In the genomic region with DNA sequence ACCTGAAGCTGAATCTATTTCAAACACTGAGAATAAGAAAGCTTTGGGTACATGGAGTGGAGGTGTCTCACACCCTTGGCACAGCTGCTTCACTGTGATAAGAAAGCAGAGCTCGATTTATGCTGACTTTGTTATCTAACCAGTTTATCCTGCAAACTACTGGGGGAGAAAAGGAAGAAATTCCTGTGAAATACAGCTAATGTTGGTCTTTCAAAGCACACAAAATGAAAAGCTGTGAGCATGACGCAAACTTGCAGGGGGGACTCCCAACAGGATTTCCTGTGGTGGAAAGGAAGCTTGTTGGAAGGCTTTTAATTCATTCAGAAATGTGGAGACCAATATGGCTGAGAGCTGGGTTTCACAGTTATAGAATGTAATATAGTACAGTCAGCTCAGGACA, we compare ENCODE assay signal across 15 cellular contexts. TPM values are rescaled to one million over a fixed set of nuclear protein-coding genes. Genes with fewer than 3 reads are reported as not detected.
DNase-seq lines count a peak whose midpoint lies in the region; ATAC-seq and TF ChIP-seq lines count a peak whose summit lies in the region.
"Had no signal": no experiment of that assay in that cellular context is flagged by ENCODE, and none has a peak within 500 bp of the region (broad histone marks: within the 10 kb centered on the region; RNA-seq: fewer than 3 reads in every experiment).

No MANE protein-coding gene starts in this region.

- TF ChIP-seq POLR2A in heart left ventricle (IDR thresholded peaks at IDR 0.05), result no peak
- TF ChIP-seq POLR2A in spleen (IDR thresholded peaks at IDR 0.05), result no peak

- peak in 2 of 5 donors; percentile 28 to 49 for DNase-seq in heart left ventricle
- DNase-seq in left ventricle myocardium inferior, result no peak
- peak; percentile 15 for DNase-seq in UCSD-AML1 (lab: John Stamatoyannopoulos, UW; ENCODE audit: unreplicated experiment)
- peak; percentile 32 for DNase-seq in fibroblast of the aortic adventitia (ENCODE audit: low read depth)
- DNase-seq in spleen, result no peak
- DNase-seq in NCI-H526 treated with DMSO at 0.1 percent for 48 hours (lab: John Stamatoyannopoulos, UW), result no peak
- DNase-seq: Caco-2, lower lobe of right lung, NCI-H446 treated with DMSO at 0.1 percent for 48 hours, T-helper 9 cell had no signal

- ATAC-seq in heart left ventricle (peak in 3 of 4 donors; percentile 38 to 94 (median 49)), GM21360 (IDR thresholded peaks at IDR 0.05; ENCODE audit: unreplicated experiment) (no peak), HG03460 (IDR thresholded peaks at IDR 0.05; ENCODE audit: unreplicated experiment) (no peak)
- ATAC-seq: lower lobe of right lung had no signal

- TF ChIP-seq CTCF in heart left ventricle (IDR thresholded peaks at IDR 0.05), result no peak
- no peak for TF ChIP-seq CTCF in left ventricle myocardium inferior (IDR thresholded peaks at IDR 0.05; ENCODE audit: borderline replicate concordance)
- TF ChIP-seq CTCF in fibroblast of the aortic adventitia (IDR thresholded peaks at IDR 0.05; ENCODE audit: insufficient read depth, low read length), result no peak
- TF ChIP-seq CTCF in spleen (IDR thresholded peaks at IDR 0.05 in 8 of 11, conservative IDR thresholded peaks at IDR 0.05 in 3 of 11), result no peak

- H3K9me3 ChIP-seq in heart left ventricle (no peaks in the 10 kb centered on the region), left ventricle myocardium inferior (replicated peaks) (no peaks in the 10 kb centered on the region), spleen (no peaks in the 10 kb centered on the region)
- H3K9me3 ChIP-seq: Caco-2, lower lobe of right lung, thyroid gland had no signal

- intact Hi-C loops in heart left ventricle (cut with DNase I) (no loop called here), left ventricle myocardium inferior (cut with micrococcal nuclease) (no loop called here), spleen (cut with DNase I; ENCODE audit: low total_unique reads) (no loop called here)

- peak overlapping the region in 5 of 12 donors; percentile 7 to 66 (median 31) for H3K27ac ChIP-seq in heart left ventricle
- no peak overlapping the region for H3K27ac ChIP-seq in left ventricle myocardium inferior (replicated peaks)
- peak overlapping the region in 5 of 8 donors; percentile 16 to 59 (median 48) for H3K27ac ChIP-seq in spleen
- H3K27ac ChIP-seq: epithelial cell of prostate, lower lobe of right lung, RWPE1 had no signal

- WGBS in heart left ventricle, 4 donors, result 19 to 27% (median 27%) methylated on average over 2 of the region's 2 CpGs
- 3 to 12% (median 8%) methylated on average over 2 of the region's 2 CpGs for WGBS in spleen, 5 donors

- H3K36me3 ChIP-seq in heart left ventricle, result no peaks in the 10 kb centered on the region
- H3K36me3 ChIP-seq in left ventricle myocardium inferior, result no peaks in the 10 kb centered on the region
- no peaks in the 10 kb centered on the region for H3K36me3 ChIP-seq in spleen
- H3K36me3 ChIP-seq: lower lobe of right lung, thyroid gland had no signal

- H3K27me3 ChIP-seq in heart left ventricle (no peaks in the 10 kb centered on the region), left ventricle myocardium inferior (ENCODE audit: low read depth) (no peaks in the 10 kb centered on the region), spleen (replicated peaks in 1 of 7) (no peaks in the 10 kb centered on the region)
- H3K27me3 ChIP-seq: thyroid gland had no signal

- H3K4me3 ChIP-seq in heart left ventricle (no peak overlapping the region), left ventricle myocardium inferior (no peak overlapping the region), fibroblast of the aortic adventitia (ENCODE audit: low read depth, low read length) (no peak overlapping the region), spleen (no peak overlapping the region)
- H3K4me3 ChIP-seq: lower lobe of right lung, thyroid gland had no signal

- peaks cover 0 to 26% (median 10%) of the 10 kb centered on the region in 12 donors for H3K4me1 ChIP-seq in heart left ventricle
- H3K4me1 ChIP-seq in left ventricle myocardium inferior, result peaks cover 36% of the 10 kb centered on the region
- H3K4me1 ChIP-seq in spleen, result peaks cover 0 to 35% (median 6%) of the 10 kb centered on the region in 6 donors

RNA-seq across cellular contexts. Expression of a gene that starts 53.4 kb away (rescaled TPM):
- 10 to 100 TPM in 1 of 9 donors, 1 to 10 TPM in 8; 2.1 to 10.6 (median 4.5) TPM for total RNA-seq in heart left ventricle
- 1 to 10 TPM; 1.3 to 4.5 TPM for polyA plus RNA-seq in heart left ventricle
- total RNA-seq in left ventricle myocardium inferior, result 2.3 TPM
- 11.9 and 25.8 TPM in 2 replicates for total RNA-seq in fibroblast of the aortic adventitia (ENCODE audit: low replicate concordance)
- total RNA-seq in spleen, result 10 to 100 TPM in 6 of 7 donors, 1 to 10 TPM in 1; 6.1 to 20.1 (median 14.4) TPM
- 1 to 10 TPM in 1 of 3 donors, under 1 TPM in 2; 0.37 to 1.8 (median 0.50) TPM for polyA plus RNA-seq in spleen

Comparison
In these comparisons a context has a peak if more than half of its experiments do, and no peak if none do; other contexts are left out.
1. ATAC-seq: peak in heart left ventricle (3 of 4); none in GM21360 (single experiment) and HG03460 (single experiment).
2. DNase-seq: peak in UCSD-AML1 (single experiment) and fibroblast of the aortic adventitia (single experiment); none in left ventricle myocardium inferior (single experiment), spleen (single experiment) and NCI-H526 treated with DMSO at 0.1 percent for 48 hours (single experiment).